Comparison of ENCODE assay signal across 1 cellular context in the genomic region with DNA sequence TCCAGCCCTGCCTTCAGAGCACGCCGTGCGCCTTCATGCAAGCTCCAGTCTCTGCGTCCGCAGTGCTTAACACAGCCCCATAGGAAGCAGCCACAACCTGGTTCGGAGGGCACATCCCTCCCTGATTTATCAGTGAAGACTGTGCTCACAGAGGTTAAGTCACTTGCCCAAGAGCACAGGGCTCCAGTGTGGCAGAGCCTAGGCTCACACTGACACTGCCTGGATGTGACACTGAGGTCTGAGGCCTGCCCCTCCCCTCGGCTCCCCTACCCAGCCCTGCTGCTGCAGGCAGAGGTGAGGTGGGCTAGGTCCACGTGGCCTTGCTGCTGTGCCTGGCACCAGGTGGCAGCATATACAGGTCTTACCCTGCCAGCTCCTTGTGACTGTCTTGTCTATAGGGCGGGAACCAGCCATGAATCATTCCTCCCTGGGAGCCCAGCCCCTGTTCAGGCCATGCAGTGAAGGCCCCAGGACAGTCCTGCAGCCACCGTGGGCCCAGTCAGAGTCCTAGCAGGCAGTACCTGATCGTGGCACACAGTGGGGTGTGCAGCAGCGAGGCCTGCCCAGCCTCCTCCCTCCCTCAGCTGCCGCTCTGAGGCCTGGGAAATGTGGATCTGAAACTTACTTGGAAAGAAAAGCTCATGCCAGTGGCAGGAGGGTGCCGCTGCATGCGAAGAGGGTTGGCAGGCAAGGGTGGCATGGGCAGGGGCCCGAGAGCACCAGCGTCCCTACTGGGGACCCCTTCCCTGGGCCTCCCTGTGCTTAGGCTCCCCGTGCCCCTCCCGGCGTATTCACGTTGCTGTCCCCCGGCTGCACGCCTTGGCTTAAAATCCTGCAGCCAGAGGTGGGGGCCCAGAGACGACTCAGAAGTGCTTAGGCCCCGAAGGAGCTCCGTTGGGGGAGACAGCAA.
TF ChIP-seq lines count a peak whose summit lies in the region.

No MANE protein-coding gene starts in this region.

TF ChIP-seq in GM23338, 12 proteins besides CTCF, POLR2A, EP300 and RAD21 (continued from another document):
- TF ChIP-seq, protein P1, sequence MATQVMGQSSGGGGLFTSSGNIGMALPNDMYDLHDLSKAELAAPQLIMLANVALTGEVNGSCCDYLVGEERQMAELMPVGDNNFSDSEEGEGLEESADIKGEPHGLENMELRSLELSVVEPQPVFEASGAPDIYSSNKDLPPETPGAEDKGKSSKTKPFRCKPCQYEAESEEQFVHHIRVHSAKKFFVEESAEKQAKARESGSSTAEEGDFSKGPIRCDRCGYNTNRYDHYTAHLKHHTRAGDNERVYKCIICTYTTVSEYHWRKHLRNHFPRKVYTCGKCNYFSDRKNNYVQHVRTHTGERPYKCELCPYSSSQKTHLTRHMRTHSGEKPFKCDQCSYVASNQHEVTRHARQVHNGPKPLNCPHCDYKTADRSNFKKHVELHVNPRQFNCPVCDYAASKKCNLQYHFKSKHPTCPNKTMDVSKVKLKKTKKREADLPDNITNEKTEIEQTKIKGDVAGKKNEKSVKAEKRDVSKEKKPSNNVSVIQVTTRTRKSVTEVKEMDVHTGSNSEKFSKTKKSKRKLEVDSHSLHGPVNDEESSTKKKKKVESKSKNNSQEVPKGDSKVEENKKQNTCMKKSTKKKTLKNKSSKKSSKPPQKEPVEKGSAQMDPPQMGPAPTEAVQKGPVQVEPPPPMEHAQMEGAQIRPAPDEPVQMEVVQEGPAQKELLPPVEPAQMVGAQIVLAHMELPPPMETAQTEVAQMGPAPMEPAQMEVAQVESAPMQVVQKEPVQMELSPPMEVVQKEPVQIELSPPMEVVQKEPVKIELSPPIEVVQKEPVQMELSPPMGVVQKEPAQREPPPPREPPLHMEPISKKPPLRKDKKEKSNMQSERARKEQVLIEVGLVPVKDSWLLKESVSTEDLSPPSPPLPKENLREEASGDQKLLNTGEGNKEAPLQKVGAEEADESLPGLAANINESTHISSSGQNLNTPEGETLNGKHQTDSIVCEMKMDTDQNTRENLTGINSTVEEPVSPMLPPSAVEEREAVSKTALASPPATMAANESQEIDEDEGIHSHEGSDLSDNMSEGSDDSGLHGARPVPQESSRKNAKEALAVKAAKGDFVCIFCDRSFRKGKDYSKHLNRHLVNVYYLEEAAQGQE (IDR thresholded peaks at IDR 0.05; ENCODE audit: unreplicated experiment): no peak
- TF ChIP-seq ZNF462 (CRISPR knock-in tag; IDR thresholded peaks at IDR 0.05) (no peak), POLR2AphosphoS5 (IDR thresholded peaks at IDR 0.05; ENCODE audit: low read depth) (no peak)
